27 cellular contexts compared by ENCODE assay signal in the genomic region with DNA sequence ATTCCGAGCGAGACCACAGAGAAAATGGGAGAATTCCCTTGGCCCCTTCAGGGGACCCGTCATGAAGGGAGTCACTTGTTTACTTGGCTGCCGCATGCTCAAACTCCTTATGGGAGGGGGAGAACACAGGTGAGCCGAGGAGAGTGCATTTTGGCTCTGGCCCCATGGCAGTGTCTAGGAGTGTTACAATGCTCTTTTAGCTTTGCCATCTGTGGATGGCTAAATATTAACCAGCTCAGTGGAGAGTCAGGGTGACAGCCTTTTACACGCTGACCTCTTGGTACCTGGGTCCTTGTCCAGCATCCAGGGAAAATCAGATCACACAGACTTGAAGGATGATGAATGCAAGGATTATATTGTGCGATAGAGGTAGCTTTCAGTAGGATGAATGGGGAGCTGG.
"Had no signal": no experiment of that assay in that cellular context is flagged by ENCODE, and none has a peak within 500 bp of the region (broad histone marks: within the 10 kb centered on the region; RNA-seq: fewer than 3 reads in every experiment).

No MANE protein-coding gene starts in this region.

- DNase-seq: activated CD4-positive, alpha-beta T cell treated with anti-CD3 and anti-CD28 coated beads for 1 hour; activated CD4-positive, alpha-beta T cell treated with anti-CD3 and anti-CD28 coated beads for 4 hours; activated CD4-positive, alpha-beta T cell treated with anti-CD3 and anti-CD28 coated beads, Interleukin-2, amount 50 U/mL, for 1 hour; activated CD4-positive, alpha-beta T cell treated with anti-CD3 and anti-CD28 coated beads, Interleukin-2, amount 50 U/mL, for 48 hours; activated CD8-positive, alpha-beta memory T cell treated with anti-CD3 and anti-CD28 coated beads for 24 hours; activated CD8-positive, alpha-beta T cell treated with anti-CD3 and anti-CD28 coated beads for 36 hours; activated effector memory CD4-positive, alpha-beta T cell treated with Interleukin-2 at 50 U/mL for 16 hours; activated gamma-delta T cell treated with Interleukin-2 at 50 U/mL for 16 hours; activated naive CD4-positive, alpha-beta T cell treated with anti-CD3 and anti-CD28 coated beads, Interleukin-2, amount 50 U/mL, for 16 hours; activated naive CD4-positive, alpha-beta T cell treated with Interleukin-2 at 50 U/mL for 16 hours; activated T-cell treated with anti-CD3 and anti-CD28 coated beads, Interleukin-2, amount 50 U/mL, for 4 hours; amniotic stem cell; anterior cingulate cortex; brain microvascular endothelial cell; dorsolateral prefrontal cortex; effector memory CD4-positive, alpha-beta T cell; endodermal cell; foreskin fibroblast; head of caudate nucleus; T-helper 2 cell had no signal

- H3K4me3 ChIP-seq: coronary artery, dorsolateral prefrontal cortex had no signal

- H3K27me3 ChIP-seq: brain microvascular endothelial cell, dorsolateral prefrontal cortex had no signal

- H3K27ac ChIP-seq: brain microvascular endothelial cell, coronary artery, dorsolateral prefrontal cortex had no signal

- H3K36me3 ChIP-seq: brain microvascular endothelial cell had no signal

- H3K4me1 Mint-ChIP-seq: activated T-helper 17 cell treated with anti-CD3 and anti-CD28 coated beads, Interleukin-2, amount 50 U/mL, for 72 hours; central memory CD8-positive, alpha-beta T cell; WTC11 had no signal

- H3K36me3 Mint-ChIP-seq: activated naive CD8-positive, alpha-beta T cell; WTC11 had no signal

- H3K27me3 Mint-ChIP-seq: activated CD8-positive, alpha-beta T cell treated with anti-CD3 and anti-CD28 coated beads for 36 hours; activated naive CD8-positive, alpha-beta T cell; activated T-helper 17 cell treated with anti-CD3 and anti-CD28 coated beads, Interleukin-2, amount 50 U/mL, for 72 hours; central memory CD8-positive, alpha-beta T cell; dendritic cell treated with granulocyte-macrophage colony-stimulating factor and Interleukin-4, amounts not matched to agents 40 ng/mL and 50 ng/mL, for 4 days had no signal

- H3K27ac Mint-ChIP-seq: activated CD8-positive, alpha-beta T cell treated with anti-CD3 and anti-CD28 coated beads for 36 hours; activated naive CD8-positive, alpha-beta T cell; activated T-helper 17 cell treated with anti-CD3 and anti-CD28 coated beads, Interleukin-2, amount 50 U/mL, for 72 hours; dendritic cell treated with granulocyte-macrophage colony-stimulating factor and Interleukin-4, amounts not matched to agents 40 ng/mL and 50 ng/mL, for 4 days; endodermal cell; WTC11 had no signal

- H3K9me3 Mint-ChIP-seq: activated CD8-positive, alpha-beta T cell treated with anti-CD3 and anti-CD28 coated beads for 36 hours; activated T-cell treated with anti-CD3 and anti-CD28 coated beads, Interleukin-2, amount 50 U/mL, for 4 hours; activated T-helper 17 cell treated with anti-CD3 and anti-CD28 coated beads, Interleukin-2, amount 50 U/mL, for 72 hours; central memory CD8-positive, alpha-beta T cell had no signal

- ATAC-seq: activated CD8-positive, alpha-beta T cell treated with anti-CD3 and anti-CD28 coated beads for 36 hours; activated T-cell treated with anti-CD3 and anti-CD28 coated beads, Interleukin-2, amount 50 U/mL, for 4 hours; activated T-helper 17 cell treated with anti-CD3 and anti-CD28 coated beads, Interleukin-2, amount 50 U/mL, for 72 hours; esophagus mucosa; WTC11 had no signal

- H3K4me3 Mint-ChIP-seq: activated CD8-positive, alpha-beta T cell treated with anti-CD3 and anti-CD28 coated beads for 36 hours; activated naive CD8-positive, alpha-beta T cell; activated T-cell treated with anti-CD3 and anti-CD28 coated beads, Interleukin-2, amount 50 U/mL, for 4 hours; activated T-helper 17 cell treated with anti-CD3 and anti-CD28 coated beads, Interleukin-2, amount 50 U/mL, for 72 hours; central memory CD8-positive, alpha-beta T cell; dendritic cell treated with granulocyte-macrophage colony-stimulating factor and Interleukin-4, amounts not matched to agents 40 ng/mL and 50 ng/mL, for 4 days; endodermal cell; WTC11 had no signal
